Comparison of ENCODE assay signal across 1 cellular context in the genomic region with DNA sequence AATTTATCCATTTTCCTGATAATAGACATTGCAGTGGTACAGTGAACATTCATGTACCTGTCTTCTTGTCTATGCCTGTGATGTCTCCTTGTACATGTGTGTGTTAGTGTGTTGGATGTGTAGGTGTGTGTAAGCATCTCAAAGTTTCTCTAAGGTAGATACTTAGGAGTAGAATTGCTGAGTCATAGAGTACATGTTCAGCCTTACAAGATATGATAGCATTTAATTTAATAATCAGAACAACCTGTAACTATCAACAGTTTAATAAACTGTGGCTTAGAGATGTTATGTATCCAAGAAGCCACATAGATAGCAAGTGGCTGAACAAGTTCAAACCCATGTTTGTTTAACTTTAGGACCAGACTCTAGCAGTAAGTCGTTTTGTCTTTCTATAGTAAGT.
TF ChIP-seq lines count a peak whose summit lies in the region.

No MANE protein-coding gene starts in this region.

TF ChIP-seq in K562, 482 proteins besides CTCF, POLR2A, EP300 and RAD21 (continues in another document):
- TF ChIP-seq, protein P1, sequence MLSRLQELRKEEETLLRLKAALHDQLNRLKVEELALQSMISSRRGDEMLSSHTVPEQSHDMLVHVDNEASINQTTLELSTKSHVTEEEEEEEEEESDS (CRISPR knock-in tag; IDR thresholded peaks at IDR 0.05): no peak
- TF ChIP-seq TCF7L2 (IDR thresholded peaks at IDR 0.05; ENCODE audit: low read depth, low read length) (no peak), ZSCAN32 (CRISPR knock-in tag; IDR thresholded peaks at IDR 0.05) (no peak), LEF1 (IDR thresholded peaks at IDR 0.05) (no peak), MAFG (tag; conservative IDR thresholded peaks at IDR 0.05) (peak; percentile 95), ARID2 (IDR thresholded peaks at IDR 0.05) (no peak), ZFX (CRISPR knock-in tag; IDR thresholded peaks at IDR 0.05) (no peak), LCOR (CRISPR knock-in tag; IDR thresholded peaks at IDR 0.05) (no peak), ZFP36 (IDR thresholded peaks at IDR 0.05; ENCODE audit: low read depth, low read length, partially characterized antibody) (no peak), RBM25 (IDR thresholded peaks at IDR 0.05; ENCODE audit: low read depth, low read length, severe bottlenecking) (no peak), C11orf30 (IDR thresholded peaks at IDR 0.05; ENCODE audit: low read depth) (peak; percentile 91), FOXJ3 (CRISPR knock-in tag; IDR thresholded peaks at IDR 0.05) (no peak), KDM4B (IDR thresholded peaks at IDR 0.05; ENCODE audit: borderline replicate concordance in 2 of 2, low read depth in 1 of 2) (no peak), CBX5 (IDR thresholded peaks at IDR 0.05; ENCODE audit: borderline replicate concordance, low read depth) (no peak), RNF2 (IDR thresholded peaks at IDR 0.05) (no peak), TCF3 (CRISPR knock-in tag; IDR thresholded peaks at IDR 0.05) (no peak), SREBF1 (IDR thresholded peaks at IDR 0.05; ENCODE audit: borderline replicate concordance, low read depth, low read length) (no peak), E2F3 (CRISPR knock-in tag; IDR thresholded peaks at IDR 0.05) (no peak), TSC22D4 (tag; IDR thresholded peaks at IDR 0.05) (no peak), ZNF24 (IDR thresholded peaks at IDR 0.05) (no peak), ZNF174 (CRISPR knock-in tag; IDR thresholded peaks at IDR 0.05) (no peak), MAFK (IDR thresholded peaks at IDR 0.05; ENCODE audit: low read length) (peak; percentile 88), NR4A1 (CRISPR knock-in tag; IDR thresholded peaks at IDR 0.05) (no peak), NR4A1 (tag; IDR thresholded peaks at IDR 0.05) (no peak), ZNF316 (IDR thresholded peaks at IDR 0.05) (peak; percentile 97), ADNP (tag; IDR thresholded peaks at IDR 0.05) (no peak), ZNF165 (CRISPR knock-in tag; IDR thresholded peaks at IDR 0.05; ENCODE audit: borderline replicate concordance) (no peak), CHCHD3 (CRISPR knock-in tag; IDR thresholded peaks at IDR 0.05) (no peak), EP400 (IDR thresholded peaks at IDR 0.05) (peak; percentile 16; the same call in 1 of the 2 replicates), TRIM28 (IDR thresholded peaks at IDR 0.05) (no peak), PCBP2 (IDR thresholded peaks at IDR 0.05; ENCODE audit: low read depth, low read length, poor library complexity, severe bottlenecking) (no peak), ETV1 (tag; conservative IDR thresholded peaks at IDR 0.05; ENCODE audit: low read depth) (no peak), ZNF584 (CRISPR knock-in tag; IDR thresholded peaks at IDR 0.05; ENCODE audit: low read depth) (no peak), ZNF212 (CRISPR knock-in tag; IDR thresholded peaks at IDR 0.05) (no peak), POLR3A (IDR thresholded peaks at IDR 0.05; ENCODE audit: borderline replicate concordance, extremely low read depth, insufficient read depth, insufficient read length) (no peak), BRD9 (IDR thresholded peaks at IDR 0.05; ENCODE audit: low read depth, partially characterized antibody) (no peak), ETS2 (tag; IDR thresholded peaks at IDR 0.05; ENCODE audit: borderline replicate concordance, poor library complexity, severe bottlenecking) (no peak), CBX8 (IDR thresholded peaks at IDR 0.05; ENCODE audit: borderline replicate concordance, extremely low read depth, low read depth, low read length, poor library complexity, severe bottlenecking) (no peak), HSF4 (CRISPR knock-in tag; IDR thresholded peaks at IDR 0.05; ENCODE audit: borderline replicate concordance) (no peak), BCL6 (CRISPR knock-in tag; IDR thresholded peaks at IDR 0.05) (no peak), HNRNPK (IDR thresholded peaks at IDR 0.05; ENCODE audit: low read depth, low read length, poor library complexity, severe bottlenecking) (no peak), ZNF140 (CRISPR knock-in tag; IDR thresholded peaks at IDR 0.05) (no peak)
- TF ChIP-seq, protein P2, sequence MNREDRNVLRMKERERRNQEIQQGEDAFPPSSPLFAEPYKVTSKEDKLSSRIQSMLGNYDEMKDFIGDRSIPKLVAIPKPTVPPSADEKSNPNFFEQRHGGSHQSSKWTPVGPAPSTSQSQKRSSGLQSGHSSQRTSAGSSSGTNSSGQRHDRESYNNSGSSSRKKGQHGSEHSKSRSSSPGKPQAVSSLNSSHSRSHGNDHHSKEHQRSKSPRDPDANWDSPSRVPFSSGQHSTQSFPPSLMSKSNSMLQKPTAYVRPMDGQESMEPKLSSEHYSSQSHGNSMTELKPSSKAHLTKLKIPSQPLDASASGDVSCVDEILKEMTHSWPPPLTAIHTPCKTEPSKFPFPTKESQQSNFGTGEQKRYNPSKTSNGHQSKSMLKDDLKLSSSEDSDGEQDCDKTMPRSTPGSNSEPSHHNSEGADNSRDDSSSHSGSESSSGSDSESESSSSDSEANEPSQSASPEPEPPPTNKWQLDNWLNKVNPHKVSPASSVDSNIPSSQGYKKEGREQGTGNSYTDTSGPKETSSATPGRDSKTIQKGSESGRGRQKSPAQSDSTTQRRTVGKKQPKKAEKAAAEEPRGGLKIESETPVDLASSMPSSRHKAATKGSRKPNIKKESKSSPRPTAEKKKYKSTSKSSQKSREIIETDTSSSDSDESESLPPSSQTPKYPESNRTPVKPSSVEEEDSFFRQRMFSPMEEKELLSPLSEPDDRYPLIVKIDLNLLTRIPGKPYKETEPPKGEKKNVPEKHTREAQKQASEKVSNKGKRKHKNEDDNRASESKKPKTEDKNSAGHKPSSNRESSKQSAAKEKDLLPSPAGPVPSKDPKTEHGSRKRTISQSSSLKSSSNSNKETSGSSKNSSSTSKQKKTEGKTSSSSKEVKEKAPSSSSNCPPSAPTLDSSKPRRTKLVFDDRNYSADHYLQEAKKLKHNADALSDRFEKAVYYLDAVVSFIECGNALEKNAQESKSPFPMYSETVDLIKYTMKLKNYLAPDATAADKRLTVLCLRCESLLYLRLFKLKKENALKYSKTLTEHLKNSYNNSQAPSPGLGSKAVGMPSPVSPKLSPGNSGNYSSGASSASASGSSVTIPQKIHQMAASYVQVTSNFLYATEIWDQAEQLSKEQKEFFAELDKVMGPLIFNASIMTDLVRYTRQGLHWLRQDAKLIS (CRISPR knock-in tag; IDR thresholded peaks at IDR 0.05): no peak
- TF ChIP-seq, protein P3, sequence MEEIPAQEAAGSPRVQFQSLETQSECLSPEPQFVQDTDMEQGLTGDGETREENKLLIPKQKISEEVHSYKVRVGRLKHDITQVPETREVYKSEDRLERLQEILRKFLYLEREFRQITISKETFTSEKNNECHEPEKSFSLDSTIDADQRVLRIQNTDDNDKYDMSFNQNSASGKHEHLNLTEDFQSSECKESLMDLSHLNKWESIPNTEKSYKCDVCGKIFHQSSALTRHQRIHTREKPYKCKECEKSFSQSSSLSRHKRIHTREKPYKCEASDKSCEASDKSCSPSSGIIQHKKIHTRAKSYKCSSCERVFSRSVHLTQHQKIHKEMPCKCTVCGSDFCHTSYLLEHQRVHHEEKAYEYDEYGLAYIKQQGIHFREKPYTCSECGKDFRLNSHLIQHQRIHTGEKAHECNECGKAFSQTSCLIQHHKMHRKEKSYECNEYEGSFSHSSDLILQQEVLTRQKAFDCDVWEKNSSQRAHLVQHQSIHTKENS (CRISPR knock-in tag; IDR thresholded peaks at IDR 0.05): no peak
- TF ChIP-seq, protein P4, sequence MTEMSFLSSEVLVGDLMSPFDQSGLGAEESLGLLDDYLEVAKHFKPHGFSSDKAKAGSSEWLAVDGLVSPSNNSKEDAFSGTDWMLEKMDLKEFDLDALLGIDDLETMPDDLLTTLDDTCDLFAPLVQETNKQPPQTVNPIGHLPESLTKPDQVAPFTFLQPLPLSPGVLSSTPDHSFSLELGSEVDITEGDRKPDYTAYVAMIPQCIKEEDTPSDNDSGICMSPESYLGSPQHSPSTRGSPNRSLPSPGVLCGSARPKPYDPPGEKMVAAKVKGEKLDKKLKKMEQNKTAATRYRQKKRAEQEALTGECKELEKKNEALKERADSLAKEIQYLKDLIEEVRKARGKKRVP (CRISPR knock-in tag; IDR thresholded peaks at IDR 0.05): no peak
- TF ChIP-seq, protein P5, sequence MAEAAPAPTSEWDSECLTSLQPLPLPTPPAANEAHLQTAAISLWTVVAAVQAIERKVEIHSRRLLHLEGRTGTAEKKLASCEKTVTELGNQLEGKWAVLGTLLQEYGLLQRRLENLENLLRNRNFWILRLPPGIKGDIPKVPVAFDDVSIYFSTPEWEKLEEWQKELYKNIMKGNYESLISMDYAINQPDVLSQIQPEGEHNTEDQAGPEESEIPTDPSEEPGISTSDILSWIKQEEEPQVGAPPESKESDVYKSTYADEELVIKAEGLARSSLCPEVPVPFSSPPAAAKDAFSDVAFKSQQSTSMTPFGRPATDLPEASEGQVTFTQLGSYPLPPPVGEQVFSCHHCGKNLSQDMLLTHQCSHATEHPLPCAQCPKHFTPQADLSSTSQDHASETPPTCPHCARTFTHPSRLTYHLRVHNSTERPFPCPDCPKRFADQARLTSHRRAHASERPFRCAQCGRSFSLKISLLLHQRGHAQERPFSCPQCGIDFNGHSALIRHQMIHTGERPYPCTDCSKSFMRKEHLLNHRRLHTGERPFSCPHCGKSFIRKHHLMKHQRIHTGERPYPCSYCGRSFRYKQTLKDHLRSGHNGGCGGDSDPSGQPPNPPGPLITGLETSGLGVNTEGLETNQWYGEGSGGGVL (CRISPR knock-in tag; IDR thresholded peaks at IDR 0.05): no peak
- TF ChIP-seq, protein P6, sequence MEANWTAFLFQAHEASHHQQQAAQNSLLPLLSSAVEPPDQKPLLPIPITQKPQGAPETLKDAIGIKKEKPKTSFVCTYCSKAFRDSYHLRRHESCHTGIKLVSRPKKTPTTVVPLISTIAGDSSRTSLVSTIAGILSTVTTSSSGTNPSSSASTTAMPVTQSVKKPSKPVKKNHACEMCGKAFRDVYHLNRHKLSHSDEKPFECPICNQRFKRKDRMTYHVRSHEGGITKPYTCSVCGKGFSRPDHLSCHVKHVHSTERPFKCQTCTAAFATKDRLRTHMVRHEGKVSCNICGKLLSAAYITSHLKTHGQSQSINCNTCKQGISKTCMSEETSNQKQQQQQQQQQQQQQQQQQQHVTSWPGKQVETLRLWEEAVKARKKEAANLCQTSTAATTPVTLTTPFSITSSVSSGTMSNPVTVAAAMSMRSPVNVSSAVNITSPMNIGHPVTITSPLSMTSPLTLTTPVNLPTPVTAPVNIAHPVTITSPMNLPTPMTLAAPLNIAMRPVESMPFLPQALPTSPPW (CRISPR knock-in tag; IDR thresholded peaks at IDR 0.05): no peak
- TF ChIP-seq, protein P7, sequence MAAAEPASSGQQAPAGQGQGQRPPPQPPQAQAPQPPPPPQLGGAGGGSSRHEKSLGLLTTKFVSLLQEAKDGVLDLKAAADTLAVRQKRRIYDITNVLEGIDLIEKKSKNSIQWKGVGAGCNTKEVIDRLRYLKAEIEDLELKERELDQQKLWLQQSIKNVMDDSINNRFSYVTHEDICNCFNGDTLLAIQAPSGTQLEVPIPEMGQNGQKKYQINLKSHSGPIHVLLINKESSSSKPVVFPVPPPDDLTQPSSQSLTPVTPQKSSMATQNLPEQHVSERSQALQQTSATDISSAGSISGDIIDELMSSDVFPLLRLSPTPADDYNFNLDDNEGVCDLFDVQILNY (CRISPR knock-in tag; IDR thresholded peaks at IDR 0.05): no peak
- TF ChIP-seq, protein P8, sequence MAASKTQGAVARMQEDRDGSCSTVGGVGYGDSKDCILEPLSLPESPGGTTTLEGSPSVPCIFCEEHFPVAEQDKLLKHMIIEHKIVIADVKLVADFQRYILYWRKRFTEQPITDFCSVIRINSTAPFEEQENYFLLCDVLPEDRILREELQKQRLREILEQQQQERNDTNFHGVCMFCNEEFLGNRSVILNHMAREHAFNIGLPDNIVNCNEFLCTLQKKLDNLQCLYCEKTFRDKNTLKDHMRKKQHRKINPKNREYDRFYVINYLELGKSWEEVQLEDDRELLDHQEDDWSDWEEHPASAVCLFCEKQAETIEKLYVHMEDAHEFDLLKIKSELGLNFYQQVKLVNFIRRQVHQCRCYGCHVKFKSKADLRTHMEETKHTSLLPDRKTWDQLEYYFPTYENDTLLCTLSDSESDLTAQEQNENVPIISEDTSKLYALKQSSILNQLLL (CRISPR knock-in tag; IDR thresholded peaks at IDR 0.05; ENCODE audit: borderline replicate concordance): no peak
- TF ChIP-seq, protein P9, sequence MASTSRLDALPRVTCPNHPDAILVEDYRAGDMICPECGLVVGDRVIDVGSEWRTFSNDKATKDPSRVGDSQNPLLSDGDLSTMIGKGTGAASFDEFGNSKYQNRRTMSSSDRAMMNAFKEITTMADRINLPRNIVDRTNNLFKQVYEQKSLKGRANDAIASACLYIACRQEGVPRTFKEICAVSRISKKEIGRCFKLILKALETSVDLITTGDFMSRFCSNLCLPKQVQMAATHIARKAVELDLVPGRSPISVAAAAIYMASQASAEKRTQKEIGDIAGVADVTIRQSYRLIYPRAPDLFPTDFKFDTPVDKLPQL (IDR thresholded peaks at IDR 0.05; ENCODE audit: extremely low read depth, insufficient read length): no peak
- TF ChIP-seq, protein P10, sequence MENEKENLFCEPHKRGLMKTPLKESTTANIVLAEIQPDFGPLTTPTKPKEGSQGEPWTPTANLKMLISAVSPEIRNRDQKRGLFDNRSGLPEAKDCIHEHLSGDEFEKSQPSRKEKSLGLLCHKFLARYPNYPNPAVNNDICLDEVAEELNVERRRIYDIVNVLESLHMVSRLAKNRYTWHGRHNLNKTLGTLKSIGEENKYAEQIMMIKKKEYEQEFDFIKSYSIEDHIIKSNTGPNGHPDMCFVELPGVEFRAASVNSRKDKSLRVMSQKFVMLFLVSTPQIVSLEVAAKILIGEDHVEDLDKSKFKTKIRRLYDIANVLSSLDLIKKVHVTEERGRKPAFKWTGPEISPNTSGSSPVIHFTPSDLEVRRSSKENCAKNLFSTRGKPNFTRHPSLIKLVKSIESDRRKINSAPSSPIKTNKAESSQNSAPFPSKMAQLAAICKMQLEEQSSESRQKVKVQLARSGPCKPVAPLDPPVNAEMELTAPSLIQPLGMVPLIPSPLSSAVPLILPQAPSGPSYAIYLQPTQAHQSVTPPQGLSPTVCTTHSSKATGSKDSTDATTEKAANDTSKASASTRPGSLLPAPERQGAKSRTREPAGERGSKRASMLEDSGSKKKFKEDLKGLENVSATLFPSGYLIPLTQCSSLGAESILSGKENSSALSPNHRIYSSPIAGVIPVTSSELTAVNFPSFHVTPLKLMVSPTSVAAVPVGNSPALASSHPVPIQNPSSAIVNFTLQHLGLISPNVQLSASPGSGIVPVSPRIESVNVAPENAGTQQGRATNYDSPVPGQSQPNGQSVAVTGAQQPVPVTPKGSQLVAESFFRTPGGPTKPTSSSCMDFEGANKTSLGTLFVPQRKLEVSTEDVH (IDR thresholded peaks at IDR 0.05; ENCODE audit: low read depth, partially characterized antibody): no peak
- TF ChIP-seq, protein P11, sequence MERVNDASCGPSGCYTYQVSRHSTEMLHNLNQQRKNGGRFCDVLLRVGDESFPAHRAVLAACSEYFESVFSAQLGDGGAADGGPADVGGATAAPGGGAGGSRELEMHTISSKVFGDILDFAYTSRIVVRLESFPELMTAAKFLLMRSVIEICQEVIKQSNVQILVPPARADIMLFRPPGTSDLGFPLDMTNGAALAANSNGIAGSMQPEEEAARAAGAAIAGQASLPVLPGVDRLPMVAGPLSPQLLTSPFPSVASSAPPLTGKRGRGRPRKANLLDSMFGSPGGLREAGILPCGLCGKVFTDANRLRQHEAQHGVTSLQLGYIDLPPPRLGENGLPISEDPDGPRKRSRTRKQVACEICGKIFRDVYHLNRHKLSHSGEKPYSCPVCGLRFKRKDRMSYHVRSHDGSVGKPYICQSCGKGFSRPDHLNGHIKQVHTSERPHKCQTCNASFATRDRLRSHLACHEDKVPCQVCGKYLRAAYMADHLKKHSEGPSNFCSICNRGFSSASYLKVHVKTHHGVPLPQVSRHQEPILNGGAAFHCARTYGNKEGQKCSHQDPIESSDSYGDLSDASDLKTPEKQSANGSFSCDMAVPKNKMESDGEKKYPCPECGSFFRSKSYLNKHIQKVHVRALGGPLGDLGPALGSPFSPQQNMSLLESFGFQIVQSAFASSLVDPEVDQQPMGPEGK (CRISPR knock-in tag; IDR thresholded peaks at IDR 0.05; ENCODE audit: borderline replicate concordance): no peak
